ENCODE assay signal across 23 cellular contexts in genomic region chr13:25575562-25575961, GRCh38.
"Had no signal": no experiment of that assay in that cellular context is flagged by ENCODE, and none has a peak within 500 bp of the region (broad histone marks: within the 10 kb centered on the region; RNA-seq: fewer than 3 reads in every experiment).

No MANE protein-coding gene starts in this region.

- H3K27ac Mint-ChIP-seq: activated CD4-positive, alpha-beta T cell treated with anti-CD3 and anti-CD28 coated beads for 36 hours; activated naive CD8-positive, alpha-beta T cell treated with anti-CD3 and anti-CD28 coated beads, Interleukin-2, amount 50 U/mL, for 24 hours; activated T-cell treated with anti-CD3 and anti-CD28 coated beads, Interleukin-2, amount 50 U/mL, for 72 hours; memory B cell; stimulated activated effector memory CD8-positive, alpha-beta T cell treated with anti-CD3 and anti-CD28 coated beads, Interleukin-12 subunit alpha, Interleukin-12 subunit beta, amount 100 ng/mL, for 72 hours; WTC11 had no signal

- H3K36me3 ChIP-seq: gastroesophageal sphincter, heart left ventricle, right lobe of liver, tibial nerve had no signal

- H3K27me3 ChIP-seq: right lobe of liver, tibial nerve had no signal

- ATAC-seq: activated CD4-positive, alpha-beta T cell treated with anti-CD3 and anti-CD28 coated beads for 36 hours; activated naive CD8-positive, alpha-beta T cell treated with anti-CD3 and anti-CD28 coated beads, Interleukin-2, amount 50 U/mL, for 24 hours; activated T-cell treated with anti-CD3 and anti-CD28 coated beads, Interleukin-2, amount 50 U/mL, for 72 hours; gastroesophageal sphincter; left colon; right lobe of liver; stimulated activated effector memory CD8-positive, alpha-beta T cell treated with anti-CD3 and anti-CD28 coated beads, Interleukin-12 subunit alpha, Interleukin-12 subunit beta, amount 100 ng/mL, for 72 hours; stimulated activated naive CD8-positive, alpha-beta T cell treated with anti-CD3 and anti-CD28 coated beads, Interleukin-15, amount 100 ng/mL, for 72 hours; WTC11 had no signal

- H3K27ac ChIP-seq: epithelial cell of prostate, gastroesophageal sphincter, heart left ventricle, right lobe of liver, tibial nerve had no signal

- H3K36me3 Mint-ChIP-seq: memory B cell; stimulated activated effector memory CD8-positive, alpha-beta T cell treated with anti-CD3 and anti-CD28 coated beads, Interleukin-12 subunit alpha, Interleukin-12 subunit beta, amount 100 ng/mL, for 72 hours; WTC11 had no signal

- H3K9me3 ChIP-seq: gastroesophageal sphincter, heart left ventricle, right lobe of liver, tibial nerve had no signal

- H3K4me3 ChIP-seq: gastroesophageal sphincter, heart left ventricle, right lobe of liver, tibial nerve had no signal

- H3K9me3 Mint-ChIP-seq: activated naive CD8-positive, alpha-beta T cell treated with anti-CD3 and anti-CD28 coated beads, Interleukin-2, amount 50 U/mL, for 24 hours; activated T-cell treated with anti-CD3 and anti-CD28 coated beads, Interleukin-2, amount 50 U/mL, for 72 hours; memory B cell; nephron; stimulated activated effector memory CD8-positive, alpha-beta T cell treated with anti-CD3 and anti-CD28 coated beads, Interleukin-12 subunit alpha, Interleukin-12 subunit beta, amount 100 ng/mL, for 72 hours; stimulated activated naive CD8-positive, alpha-beta T cell treated with anti-CD3 and anti-CD28 coated beads, Interleukin-15, amount 100 ng/mL, for 72 hours; WTC11 had no signal

- H3K4me1 ChIP-seq: gastroesophageal sphincter, heart left ventricle, right lobe of liver had no signal

- DNase-seq: activated CD4-positive, alpha-beta T cell treated with anti-CD3 and anti-CD28 coated beads for 36 hours; activated CD4-positive, alpha-beta T cell treated with anti-CD3 and anti-CD28 coated beads, Interleukin-2, amount 50 U/mL, for 4 hours; activated effector memory CD4-positive, alpha-beta T cell treated with anti-CD3 and anti-CD28 coated beads, Interleukin-2, amount 50 U/mL, for 16 hours; activated naive CD4-positive, alpha-beta T cell treated with anti-CD3 and anti-CD28 coated beads, Interleukin-2, amount 50 U/mL, for 16 hours; activated naive CD8-positive, alpha-beta T cell treated with anti-CD3 and anti-CD28 coated beads, Interleukin-2, amount 50 U/mL, for 24 hours; activated T-cell treated with anti-CD3 and anti-CD28 coated beads, Interleukin-2, amount 50 U/mL, for 72 hours; cerebellar nuclear complex; cortex of kidney; heart left ventricle; islet precursor cell; left colon; right lobe of liver; small intestine; stimulated activated CD4-positive, alpha-beta T cell treated with anti-CD3 and anti-CD28 coated beads, Interleukin-2, amount 100 ng/mL, for 24 hours; stimulated activated naive CD8-positive, alpha-beta T cell treated with anti-CD3 and anti-CD28 coated beads, Interleukin-15, amount 100 ng/mL, for 72 hours; T-helper 9 cell had no signal

- H3K4me1 Mint-ChIP-seq: activated CD4-positive, alpha-beta T cell treated with anti-CD3 and anti-CD28 coated beads for 36 hours; activated naive CD8-positive, alpha-beta T cell treated with anti-CD3 and anti-CD28 coated beads, Interleukin-2, amount 50 U/mL, for 24 hours; memory B cell; stimulated activated effector memory CD8-positive, alpha-beta T cell treated with anti-CD3 and anti-CD28 coated beads, Interleukin-12 subunit alpha, Interleukin-12 subunit beta, amount 100 ng/mL, for 72 hours had no signal

- H3K4me3 Mint-ChIP-seq: activated CD4-positive, alpha-beta T cell treated with anti-CD3 and anti-CD28 coated beads for 36 hours; activated naive CD8-positive, alpha-beta T cell treated with anti-CD3 and anti-CD28 coated beads, Interleukin-2, amount 50 U/mL, for 24 hours; activated T-cell treated with anti-CD3 and anti-CD28 coated beads, Interleukin-2, amount 50 U/mL, for 72 hours; memory B cell; nephron; stimulated activated effector memory CD8-positive, alpha-beta T cell treated with anti-CD3 and anti-CD28 coated beads, Interleukin-12 subunit alpha, Interleukin-12 subunit beta, amount 100 ng/mL, for 72 hours; stimulated activated naive CD8-positive, alpha-beta T cell treated with anti-CD3 and anti-CD28 coated beads, Interleukin-15, amount 100 ng/mL, for 72 hours; WTC11 had no signal
